11 cellular contexts compared by ENCODE assay signal in genomic region chr17:19181040-19181875, GRCh38. TPM values are rescaled to one million over a fixed set of nuclear protein-coding genes. Genes with fewer than 3 reads are reported as not detected.
DNase-seq lines count a peak whose midpoint lies in the region; ATAC-seq and TF ChIP-seq lines count a peak whose summit lies in the region.
"Not testable (repeated sequence)": the region's sequence is repeated elsewhere in the genome, so short reads cannot be mapped to it uniquely, and the experiment has no call there.
"Had no signal": no experiment of that assay in that cellular context is flagged by ENCODE, and none has a peak within 500 bp of the region (broad histone marks: within the 10 kb centered on the region; RNA-seq: fewer than 3 reads in every experiment).

No MANE protein-coding gene starts in this region.

- not testable (repeated sequence) for H3K27ac ChIP-seq in CD8-positive, alpha-beta T cell (ENCODE audit: low read depth, low read length)

- not testable (repeated sequence) for H3K4me3 Mint-ChIP-seq in CD8-positive, alpha-beta T cell; activated B cell treated with CpG ODN at 0.5 μM for 24 hours

- not testable (repeated sequence) for H3K9me3 Mint-ChIP-seq in CD8-positive, alpha-beta T cell; activated B cell treated with CpG ODN at 0.5 μM for 24 hours

- DNase-seq in CD8-positive, alpha-beta T cell; activated B cell treated with CpG ODN at 0.5 μM for 24 hours; Right ventricle myocardium inferior (ENCODE audit: missing footprints); omental fat pad (ENCODE audit: low spot score): not testable (repeated sequence)

- H3K27me3 ChIP-seq in CD8-positive, alpha-beta T cell (ENCODE audit: insufficient read depth, low read length): not testable (repeated sequence)

- POLR2A ChIA-PET in CD8-positive, alpha-beta T cell (lab: Charles Lee); activated B cell treated with CpG ODN at 0.5 μM for 24 hours (lab: Charles Lee): not testable (repeated sequence)

- not testable (repeated sequence) for H3K4me3 ChIP-seq in CD8-positive, alpha-beta T cell (ENCODE audit: low read depth, low read length)

- not testable (repeated sequence) for TF ChIP-seq CTCF in CD8-positive, alpha-beta T cell (IDR thresholded peaks at IDR 0.05); activated B cell treated with CpG ODN at 0.5 μM for 24 hours (IDR thresholded peaks at IDR 0.05); omental fat pad (IDR thresholded peaks at IDR 0.05)

- not testable (repeated sequence) for H3K36me3 ChIP-seq in CD8-positive, alpha-beta T cell (ENCODE audit: insufficient read depth, low read length)

- intact Hi-C loops in CD8-positive, alpha-beta T cell (cut with DNase I, micrococcal nuclease); activated B cell treated with CpG ODN at 0.5 μM for 24 hours (cut with micrococcal nuclease); Right ventricle myocardium inferior (cut with DNase I): not testable (repeated sequence)

- not testable (repeated sequence) for H3K9me3 ChIP-seq in CD8-positive, alpha-beta T cell (ENCODE audit: low read length)

- ATAC-seq in CD8-positive, alpha-beta T cell: peak; percentile 99
- ATAC-seq in GM19043 (IDR thresholded peaks at IDR 0.05; ENCODE audit: low read depth, unreplicated experiment) (peak; percentile 77), GM21529 (IDR thresholded peaks at IDR 0.05; ENCODE audit: unreplicated experiment) (peak; percentile 89), HG02870 (IDR thresholded peaks at IDR 0.05; ENCODE audit: unreplicated experiment) (peak; percentile 78), HG03280 (IDR thresholded peaks at IDR 0.05; ENCODE audit: unreplicated experiment) (peak; percentile 95), activated B cell treated with CpG ODN at 0.5 μM for 24 hours (ENCODE audit: low read depth) (peak; percentile 100), Right ventricle myocardium inferior (peak; percentile 98), omental fat pad (ENCODE audit: low FRiP score) (peak; percentile 95)

- H3K27ac Mint-ChIP-seq in CD8-positive, alpha-beta T cell; activated B cell treated with CpG ODN at 0.5 μM for 24 hours: not testable (repeated sequence)

- not testable (repeated sequence) for H3K27me3 Mint-ChIP-seq in CD8-positive, alpha-beta T cell (ENCODE audit: low read depth); activated B cell treated with CpG ODN at 0.5 μM for 24 hours

- CTCF ChIA-PET in CD8-positive, alpha-beta T cell (lab: Charles Lee); activated B cell treated with CpG ODN at 0.5 μM for 24 hours (lab: Charles Lee): not testable (repeated sequence)

- not testable (repeated sequence) for H3K4me1 ChIP-seq in CD8-positive, alpha-beta T cell (ENCODE audit: insufficient read depth, low read length)

- not testable (repeated sequence) for H3K4me1 Mint-ChIP-seq in CD8-positive, alpha-beta T cell (ENCODE audit: low read depth); activated B cell treated with CpG ODN at 0.5 μM for 24 hours

- not testable (repeated sequence) for H3K36me3 Mint-ChIP-seq in CD8-positive, alpha-beta T cell; activated B cell treated with CpG ODN at 0.5 μM for 24 hours (ENCODE audit: low read depth)

RNA-seq across cellular contexts. Expression of gene GRAPL, which starts 53.9 kb away (rescaled TPM):
- total RNA-seq in CD8-positive, alpha-beta T cell: 10 to 100 TPM; 15.7 to 18.7 TPM
- total RNA-seq in activated B cell treated with CpG ODN at 0.5 μM for 24 hours: 54.5 and 59.0 TPM in 2 replicates
- 1.2 TPM for total RNA-seq in Right ventricle myocardium inferior
- 1 to 10 TPM; 1.1 to 4.1 (median 2.8) TPM for total RNA-seq in omental fat pad
- total RNA-seq: A673, chondrocyte, mammary epithelial cell had no signal

RNA-seq across cellular contexts. Expression of gene EPN2, which starts 55.9 kb away (rescaled TPM):
- 10 to 100 TPM in 1 of 2 experiments, 1 to 10 TPM in 1; 9.9 to 11.8 TPM for total RNA-seq in CD8-positive, alpha-beta T cell
- total RNA-seq in activated B cell treated with CpG ODN at 0.5 μM for 24 hours: 11.6 and 16.6 TPM in 2 replicates
- 85.5 TPM for total RNA-seq in Right ventricle myocardium inferior
- total RNA-seq in omental fat pad: 10 to 100 TPM; 26.0 to 45.9 (median 34.6) TPM
